Comparison of ENCODE assay signal across 1 cellular context in genomic region chr11:65329944-65330403, GRCh38.
TF ChIP-seq lines count a peak whose summit lies in the region.

No MANE protein-coding gene starts in this region.

TF ChIP-seq in K562, 482 proteins besides CTCF, POLR2A, EP300 and RAD21 (continued from another document and continues in another):
- TF ChIP-seq TFE3 (CRISPR knock-in tag; IDR thresholded peaks at IDR 0.05), result no peak
- peak; percentile 38; the same call in 1 of the 2 replicates for TF ChIP-seq RB1 (IDR thresholded peaks at IDR 0.05; ENCODE audit: low read depth)
- TF ChIP-seq ATF1 (CRISPR knock-in tag; IDR thresholded peaks at IDR 0.05), result no peak
- no peak; the same call in 1 of the 2 replicates for TF ChIP-seq ATF1 (tag; IDR thresholded peaks at IDR 0.05)
- TF ChIP-seq RBM34 (IDR thresholded peaks at IDR 0.05; ENCODE audit: borderline replicate concordance, insufficient read depth, low read length), result no peak
- no peak for TF ChIP-seq STAT6 (CRISPR knock-in tag; IDR thresholded peaks at IDR 0.05)
- no peak for TF ChIP-seq DMBX1 (CRISPR knock-in tag; IDR thresholded peaks at IDR 0.05; ENCODE audit: borderline replicate concordance)
- TF ChIP-seq MLX (CRISPR knock-in tag; conservative IDR thresholded peaks at IDR 0.05), result no peak
- no peak for TF ChIP-seq NR4A1 (CRISPR knock-in tag; IDR thresholded peaks at IDR 0.05)
- TF ChIP-seq NR4A1 (tag; IDR thresholded peaks at IDR 0.05), result no peak
- TF ChIP-seq SMARCA4 (IDR thresholded peaks at IDR 0.05), result no peak
- no peak for TF ChIP-seq SIN3B (IDR thresholded peaks at IDR 0.05; ENCODE audit: low read depth)
- no peak for TF ChIP-seq GTF2A2 (tag; IDR thresholded peaks at IDR 0.05)
- TF ChIP-seq HDAC8 (tag; IDR thresholded peaks at IDR 0.05), result no peak
- TF ChIP-seq LEF1 (IDR thresholded peaks at IDR 0.05), result no peak
- TF ChIP-seq NFE2 (IDR thresholded peaks at IDR 0.05; ENCODE audit: low read depth), result no peak
- peak in 1 of 3 experiments; percentile 78 for TF ChIP-seq YY1 (IDR thresholded peaks at IDR 0.05; ENCODE audit: borderline replicate concordance in 1 of 3, control insufficient read depth in 1 of 3, extremely low read depth in 1 of 3, insufficient read depth in 3 of 3, insufficient read length in 1 of 3, insufficient replicate concordance in 2 of 3, low read depth in 1 of 3, low read length in 2 of 3)
- 0 out of 2 replicates have a peak, but pooled peaks have one; percentile 51 for TF ChIP-seq SMAD3 (CRISPR knock-in tag; conservative IDR thresholded peaks at IDR 0.05)
- no peak for TF ChIP-seq ZNF280A (IDR thresholded peaks at IDR 0.05; ENCODE audit: low read depth, partially characterized antibody)
- TF ChIP-seq TCF7L2 (IDR thresholded peaks at IDR 0.05; ENCODE audit: low read depth, low read length), result no peak
- no peak for TF ChIP-seq GATA2 (CRISPR knock-in tag; IDR thresholded peaks at IDR 0.05)
- no peak for TF ChIP-seq IRF9 (tag; IDR thresholded peaks at IDR 0.05)
- no peak for TF ChIP-seq CREB5 (CRISPR knock-in tag; IDR thresholded peaks at IDR 0.05)
- TF ChIP-seq AFF1 (IDR thresholded peaks at IDR 0.05; ENCODE audit: low read depth in 1 of 2, partially characterized antibody in 2 of 2), result peak; percentile 33 to 34
- TF ChIP-seq ZNF121 (CRISPR knock-in tag; conservative IDR thresholded peaks at IDR 0.05), result no peak
- peak; percentile 46; the same call in 1 of the 2 replicates for TF ChIP-seq HDAC2 (IDR thresholded peaks at IDR 0.05)
- no peak for TF ChIP-seq TSC22D4 (tag; IDR thresholded peaks at IDR 0.05)
- peak; percentile 68 for TF ChIP-seq MGA (IDR thresholded peaks at IDR 0.05)
- no peak for TF ChIP-seq BDP1 (IDR thresholded peaks at IDR 0.05; ENCODE audit: insufficient read depth, insufficient read length)
- TF ChIP-seq TRIM24 (IDR thresholded peaks at IDR 0.05), result no peak
- TF ChIP-seq ZNF644 (tag; IDR thresholded peaks at IDR 0.05; ENCODE audit: low read depth), result no peak
- no peak for TF ChIP-seq ZNF174 (CRISPR knock-in tag; IDR thresholded peaks at IDR 0.05)
- TF ChIP-seq ELF4 (CRISPR knock-in tag; IDR thresholded peaks at IDR 0.05), result no peak
- no peak for TF ChIP-seq ZNF3 (CRISPR knock-in tag; IDR thresholded peaks at IDR 0.05)
- no peak for TF ChIP-seq TCF3 (CRISPR knock-in tag; IDR thresholded peaks at IDR 0.05)
- TF ChIP-seq GTF2F1 (IDR thresholded peaks at IDR 0.05; ENCODE audit: low read depth, low read length), result no peak
